ENCODE assay signal across 6 cellular contexts in the genomic region with DNA sequence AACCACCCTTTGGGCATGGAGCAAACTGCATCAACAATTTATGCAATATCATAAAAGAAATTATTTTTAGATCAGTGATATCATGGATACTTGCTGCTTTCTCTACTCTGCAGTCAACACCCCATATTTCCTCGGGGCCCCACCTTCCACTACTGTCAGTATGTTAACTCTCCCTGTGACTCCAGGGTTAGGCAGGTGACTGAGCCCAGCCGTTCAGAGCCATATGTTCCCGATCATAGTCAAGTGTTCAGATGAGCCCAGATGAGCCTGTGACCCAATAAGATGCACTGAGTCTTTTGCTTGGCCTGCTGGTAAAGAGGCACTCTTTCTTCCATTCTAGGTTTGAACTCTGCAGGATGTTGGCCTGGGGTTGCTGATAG. TPM values are rescaled to one million over a fixed set of nuclear protein-coding genes. Genes with fewer than 3 reads are reported as not detected.
DNase-seq lines count a peak whose midpoint lies in the region; TF ChIP-seq lines count a peak whose summit lies in the region.
"Not testable (repeated sequence)": the region's sequence is repeated elsewhere in the genome, so short reads cannot be mapped to it uniquely, and the experiment has no call there.

No MANE protein-coding gene starts in this region.

- not testable (repeated sequence) for H3K4ac ChIP-seq in neuronal stem cell (ENCODE audit: low read length)

- not testable (repeated sequence) for H3K4me3 ChIP-seq in WERI-Rb-1 (ENCODE audit: low read depth, low read length); adrenal gland; left ventricle myocardium inferior
- H3K4me3 ChIP-seq in neuronal stem cell (ENCODE audit: low read length in 2 of 2): peak overlapping the region in 1 of 2 donors; percentile 30

- H2BK15ac ChIP-seq in neuronal stem cell (ENCODE audit: low read length): not testable (repeated sequence)

- not testable (repeated sequence) for H3K27me3 Mint-ChIP-seq in mesothelial cell of epicardium (ENCODE audit: low read depth)

- not testable (repeated sequence) for H3K36me3 ChIP-seq in WERI-Rb-1; adrenal gland (replicated peaks in 1 of 2); left ventricle myocardium inferior; neuronal stem cell (replicated peaks in 1 of 2; ENCODE audit: control insufficient read depth in 2 of 2, insufficient read depth in 2 of 2, low read length in 2 of 2)

- H2AFZ ChIP-seq in neuronal stem cell (ENCODE audit: low read length): peak overlapping the region; percentile 68

- not testable (repeated sequence) for H2AK5ac ChIP-seq in neuronal stem cell (ENCODE audit: low read depth, low read length)

- H2BK5ac ChIP-seq in neuronal stem cell (ENCODE audit: low read length): not testable (repeated sequence)

- not testable (repeated sequence) for H3K9me3 Mint-ChIP-seq in mesothelial cell of epicardium

- not testable (repeated sequence) for H2BK12ac ChIP-seq in neuronal stem cell (ENCODE audit: low read length)

- H3K36me3 Mint-ChIP-seq in mesothelial cell of epicardium: not testable (repeated sequence)

- WGBS in adrenal gland, 4 donors: 78 to 86% (median 85%) methylated on average over 3 of the region's 3 CpGs
- no CpG with 5 or more reads among the region's 3 CpGs for WGBS in neuronal stem cell (ENCODE audit: extremely low coverage in 2 of 2, insufficient read length in 2 of 2, insufficient replicate concordance in 1 of 2), 2 donors

- H3K9me3 ChIP-seq in WERI-Rb-1 (ENCODE audit: severe bottlenecking); adrenal gland (replicated peaks in 1 of 3); left ventricle myocardium inferior (replicated peaks); neuronal stem cell (replicated peaks in 1 of 2; ENCODE audit: control insufficient read depth in 2 of 2, insufficient read depth in 1 of 2, low read depth in 1 of 2, low read length in 2 of 2): not testable (repeated sequence)

- peaks cover 27% of the 10 kb centered on the region for H3K4me1 Mint-ChIP-seq in mesothelial cell of epicardium

- H3K4me3 Mint-ChIP-seq in mesothelial cell of epicardium: not testable (repeated sequence)

- not testable (repeated sequence) for TF ChIP-seq CTCF in WERI-Rb-1 (IDR thresholded peaks at IDR 0.05; ENCODE audit: low read depth, low read length); adrenal gland (IDR thresholded peaks at IDR 0.05); left ventricle myocardium inferior (IDR thresholded peaks at IDR 0.05; ENCODE audit: borderline replicate concordance); mesothelial cell of epicardium (IDR thresholded peaks at IDR 0.05; ENCODE audit: unreplicated experiment)

- H3K27ac Mint-ChIP-seq in mesothelial cell of epicardium: peak overlapping the region; percentile 37

- not testable (repeated sequence) for H3K9ac ChIP-seq in neuronal stem cell (ENCODE audit: low read depth, low read length, poor library complexity)

- not testable (repeated sequence) for H3K14ac ChIP-seq in neuronal stem cell (ENCODE audit: low read length)

- not testable (repeated sequence) for H4K8ac ChIP-seq in neuronal stem cell (ENCODE audit: low read depth, low read length)

- TF ChIP-seq POLR2A in adrenal gland (IDR thresholded peaks at IDR 0.05): not testable (repeated sequence)

- not testable (repeated sequence) for H3K4me1 ChIP-seq in adrenal gland (replicated peaks in 1 of 2)
- H3K4me1 ChIP-seq in left ventricle myocardium inferior: peaks cover 36% of the 10 kb centered on the region
- H3K4me1 ChIP-seq in neuronal stem cell (ENCODE audit: control insufficient read depth in 2 of 2, insufficient read depth in 1 of 2, low read depth in 1 of 2, low read length in 2 of 2): peaks cover 3 to 13% of the 10 kb centered on the region in 2 donors

- H2BK120ac ChIP-seq in neuronal stem cell (ENCODE audit: low read depth, low read length): not testable (repeated sequence)

- not testable (repeated sequence) for H3K79me1 ChIP-seq in neuronal stem cell (ENCODE audit: low read depth, low read length)

- not testable (repeated sequence) for H3K4me2 ChIP-seq in neuronal stem cell (ENCODE audit: insufficient read depth, low read length, poor library complexity, severe bottlenecking)

- intact Hi-C loops in adrenal gland (cut with DNase I); left ventricle myocardium inferior (cut with micrococcal nuclease): not testable (repeated sequence)

- H4K91ac ChIP-seq in neuronal stem cell (ENCODE audit: low read depth, low read length, poor library complexity): not testable (repeated sequence)

- DNase-seq in NCI-H524 (lab: John Stamatoyannopoulos, UW) (peak; percentile 54 to 77), WERI-Rb-1 (peak; percentile 52)
- not testable (repeated sequence) for DNase-seq in adrenal gland; left ventricle myocardium inferior; mesothelial cell of epicardium (ENCODE audit: low spot score in 2 of 2, unreplicated experiment in 2 of 2); neuronal stem cell (ENCODE audit: low spot score)

- not testable (repeated sequence) for H3K18ac ChIP-seq in neuronal stem cell (ENCODE audit: low read length)

- not testable (repeated sequence) for H3K27me3 ChIP-seq in WERI-Rb-1 (ENCODE audit: insufficient read depth, low read depth, severe bottlenecking); adrenal gland; left ventricle myocardium inferior (ENCODE audit: low read depth); neuronal stem cell (ENCODE audit: control insufficient read depth in 3 of 3, insufficient read depth in 3 of 3, low read depth in 1 of 3, low read length in 3 of 3)

- H3K23ac ChIP-seq in neuronal stem cell (ENCODE audit: low read depth, low read length, poor library complexity): not testable (repeated sequence)

- H3K27ac ChIP-seq in WERI-Rb-1; neuronal stem cell (replicated peaks; ENCODE audit: low read length): not testable (repeated sequence)
- H3K27ac ChIP-seq in adrenal gland (peak overlapping the region in 3 of 5 donors; percentile 4 to 38 (median 21)), left ventricle myocardium inferior (replicated peaks) (peak overlapping the region; percentile 88)

RNA-seq across cellular contexts. Expression of a gene that starts 32.0 kb away (rescaled TPM):
- total RNA-seq in adrenal gland (100 to 1,000 TPM in 4 of 8 donors, 10 to 100 TPM in 4; 69.3 to 144 (median 108) TPM), left ventricle myocardium inferior (331 TPM), mesothelial cell of epicardium (105 to 110 TPM (median 109 TPM) in 3 replicates)
- 10 to 100 TPM; 42.7 to 83.6 (median 63.0) TPM for polyA plus RNA-seq in adrenal gland
- polyA plus RNA-seq in neuronal stem cell (2013, experiment 1 of 2): 13.1 TPM
- polyA plus RNA-seq in neuronal stem cell (2013, experiment 2 of 2): 13.0 TPM
